15 cellular contexts compared by ENCODE assay signal in genomic region chr12:2456122-2456812, GRCh38.
DNase-seq lines count a peak whose midpoint lies in the region; ATAC-seq and TF ChIP-seq lines count a peak whose summit lies in the region.
"Had no signal": no experiment of that assay in that cellular context is flagged by ENCODE, and none has a peak within 500 bp of the region (broad histone marks: within the 10 kb centered on the region; RNA-seq: fewer than 3 reads in every experiment).

No MANE protein-coding gene starts in this region.

- TF ChIP-seq CTCF in WERI-Rb-1 (IDR thresholded peaks at IDR 0.05; ENCODE audit: low read depth, low read length) (no peak), lower lobe of right lung (IDR thresholded peaks at IDR 0.05) (no peak)

- peaks cover 11% of the 10 kb centered on the region for H3K4me1 ChIP-seq in lower lobe of right lung
- H3K4me1 ChIP-seq in subcutaneous abdominal adipose tissue (ENCODE audit: control insufficient read depth in 5 of 5, insufficient read depth in 5 of 5, low read length in 5 of 5) = peaks cover 6 to 48% (median 14%) of the 10 kb centered on the region in 5 donors

- no peaks in the 10 kb centered on the region for H3K27me3 ChIP-seq in WERI-Rb-1 (ENCODE audit: insufficient read depth, low read depth, severe bottlenecking)
- no peaks in the 10 kb centered on the region for H3K27me3 ChIP-seq in lower lobe of right lung (ENCODE audit: low read depth)
- H3K27me3 ChIP-seq in subcutaneous abdominal adipose tissue (ENCODE audit: control insufficient read depth in 5 of 5, insufficient read depth in 4 of 5, low read length in 5 of 5) = no peaks in the 10 kb centered on the region
- H3K27me3 ChIP-seq: BLaER1 had no signal

- DNase-seq in NCI-H510A (lab: John Stamatoyannopoulos, UW) (peak; percentile 89), NCI-H510A treated with DMSO at 0.1 percent for 48 hours (lab: John Stamatoyannopoulos, UW) (no peak), WERI-Rb-1 (no peak), lower lobe of right lung (no peak), SK-N-DZ (ENCODE audit: low spot score) (no peak), DMS 273 (lab: John Stamatoyannopoulos, UW; ENCODE audit: unreplicated experiment) (no peak), Kasumi-1 (lab: John Stamatoyannopoulos, UW) (no peak)
- DNase-seq: CD4-positive, CD25-positive, alpha-beta regulatory T cell; DMS 273 treated with DMSO at 0.1 percent for 48 hours; H7 had no signal

- H3K27ac ChIP-seq in WERI-Rb-1 (peak overlapping the region; percentile 90), lower lobe of right lung (no peak overlapping the region), subcutaneous abdominal adipose tissue (ENCODE audit: low read depth, low read length) (peak overlapping the region; percentile 11)
- H3K27ac ChIP-seq: 22Rv1, BLaER1, HL-60 had no signal

- H3K9me3 ChIP-seq in WERI-Rb-1 (ENCODE audit: severe bottlenecking) = no peaks in the 10 kb centered on the region
- no peaks in the 10 kb centered on the region for H3K9me3 ChIP-seq in lower lobe of right lung
- H3K9me3 ChIP-seq in subcutaneous abdominal adipose tissue (ENCODE audit: control insufficient read depth in 5 of 5, low read length in 5 of 5) = no peaks in the 10 kb centered on the region
- H3K9me3 ChIP-seq: BLaER1 had no signal

- H3K36me3 ChIP-seq in WERI-Rb-1 (no peaks in the 10 kb centered on the region), lower lobe of right lung (no peaks in the 10 kb centered on the region), subcutaneous abdominal adipose tissue (ENCODE audit: control insufficient read depth in 5 of 5, insufficient read depth in 5 of 5, low read length in 5 of 5) (no peaks in the 10 kb centered on the region)
- H3K36me3 ChIP-seq: BLaER1 had no signal

- intact Hi-C loops in lower lobe of right lung (cut with DNase I) = no loop called here

- ATAC-seq in lower lobe of right lung = peak; percentile 57 to 72

- H3K9ac ChIP-seq in subcutaneous abdominal adipose tissue (ENCODE audit: low read length in 5 of 5) = no peak overlapping the region
- H3K9ac ChIP-seq: BLaER1 had no signal

- H3K4me3 ChIP-seq in WERI-Rb-1 (ENCODE audit: low read depth, low read length) = no peak overlapping the region
- H3K4me3 ChIP-seq in lower lobe of right lung = no peak overlapping the region
- no peak overlapping the region for H3K4me3 ChIP-seq in subcutaneous abdominal adipose tissue (ENCODE audit: low read depth in 1 of 5, low read length in 5 of 5)
- H3K4me3 ChIP-seq: BLaER1, GM23338 had no signal
